8 cellular contexts compared by ENCODE assay signal in the genomic region with DNA sequence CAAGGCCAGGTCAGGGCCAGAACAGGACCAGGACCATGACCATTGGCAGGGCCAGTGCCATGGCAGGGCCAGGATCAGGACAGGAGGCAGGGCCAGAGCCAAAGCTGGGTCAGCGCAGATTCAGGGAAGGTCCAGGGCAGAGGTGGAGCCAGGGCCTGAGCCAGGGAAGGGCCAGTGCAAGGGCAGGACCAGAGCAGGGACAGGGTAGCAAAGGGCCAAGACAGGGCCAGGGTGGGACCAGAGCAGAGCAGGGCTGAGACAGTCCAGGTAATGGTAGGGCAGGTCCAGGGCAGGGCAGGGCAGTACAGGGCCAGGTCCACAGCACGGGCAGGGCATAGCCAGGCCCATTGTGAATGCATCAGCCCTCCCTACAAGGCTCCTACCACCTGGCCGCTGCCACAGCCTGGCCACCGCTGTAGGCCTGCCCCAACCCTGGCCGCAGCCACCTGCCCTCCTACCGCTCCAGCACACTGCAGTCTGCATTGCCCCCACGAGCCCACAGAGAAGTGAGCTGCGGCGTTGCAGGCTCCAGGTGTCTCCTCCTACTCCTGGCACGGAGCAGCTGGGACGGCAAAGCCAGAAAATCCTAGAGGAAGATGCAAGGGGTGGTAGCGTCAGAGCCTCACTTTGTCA.
DNase-seq lines count a peak whose midpoint lies in the region; ATAC-seq, FAIRE-seq and TF ChIP-seq lines count a peak whose summit lies in the region.
"Not testable (repeated sequence)": the region's sequence is repeated elsewhere in the genome, so short reads cannot be mapped to it uniquely, and the experiment has no call there.

No MANE protein-coding gene starts in this region.

- TF ChIP-seq CTCF in MCF 10A (IDR thresholded peaks at IDR 0.05; ENCODE audit: unreplicated experiment); sigmoid colon (IDR thresholded peaks at IDR 0.05): not testable (repeated sequence)

- not testable (repeated sequence) for H3K4me3 ChIP-seq in naive thymus-derived CD4-positive, alpha-beta T cell (ENCODE audit: low read length); sigmoid colon

- POLR2A ChIA-PET in MCF 10A (lab: Yijun Ruan, JAX); naive thymus-derived CD4-positive, alpha-beta T cell (lab: Charles Lee): not testable (repeated sequence)

- H3K27ac ChIP-seq in naive thymus-derived CD4-positive, alpha-beta T cell (ENCODE audit: low read depth, low read length); sigmoid colon: not testable (repeated sequence)

- CTCF ChIA-PET in MCF 10A (lab: Yijun Ruan, JAX); naive thymus-derived CD4-positive, alpha-beta T cell (lab: Charles Lee): not testable (repeated sequence)

- H3K9me3 ChIP-seq in naive thymus-derived CD4-positive, alpha-beta T cell (ENCODE audit: control insufficient read depth in 2 of 3, low read length in 3 of 3); sigmoid colon: not testable (repeated sequence)

- H3K4me1 Mint-ChIP-seq in activated CD4-positive, alpha-beta T cell treated with anti-CD3 and anti-CD28 coated beads, Interleukin-2, amount 10 ng/mL, durations not matched to agents 24 days and 14 days; MCF 10A (ENCODE audit: insufficient read depth, unreplicated experiment); naive thymus-derived CD4-positive, alpha-beta T cell: not testable (repeated sequence)

- ATAC-seq in esophagus mucosa = peak; percentile 30
- peak; percentile 25 for ATAC-seq in naive thymus-derived CD4-positive, alpha-beta T cell

- intact Hi-C loops in activated CD4-positive, alpha-beta T cell treated with anti-CD3 and anti-CD28 coated beads, Interleukin-2, amount 10 ng/mL, durations not matched to agents 24 days and 14 days (cut with micrococcal nuclease); MCF 10A (cut with micrococcal nuclease); naive thymus-derived CD4-positive, alpha-beta T cell (cut with micrococcal nuclease); sigmoid colon (cut with DNase I): not testable (repeated sequence)

- WGBS in sigmoid colon, 2 donors = 96 to 97% methylated on average over 12 of the region's 12 CpGs

- TF ChIP-seq EP300 in sigmoid colon (IDR thresholded peaks at IDR 0.05) = not testable (repeated sequence)

- not testable (repeated sequence) for H3K36me3 ChIP-seq in naive thymus-derived CD4-positive, alpha-beta T cell (ENCODE audit: control insufficient read depth in 2 of 3, insufficient read depth in 3 of 3, low read length in 3 of 3); sigmoid colon

- not testable (repeated sequence) for H3K27me3 ChIP-seq in naive thymus-derived CD4-positive, alpha-beta T cell (ENCODE audit: control insufficient read depth in 2 of 2, insufficient read depth in 2 of 2, low read length in 2 of 2); sigmoid colon

- H3K27me3 Mint-ChIP-seq in activated CD4-positive, alpha-beta T cell treated with anti-CD3 and anti-CD28 coated beads, Interleukin-2, amount 10 ng/mL, durations not matched to agents 24 days and 14 days; MCF 10A (ENCODE audit: insufficient read depth, unreplicated experiment); naive thymus-derived CD4-positive, alpha-beta T cell: not testable (repeated sequence)

- FAIRE-seq in GM12891 (lab: Jason Lieb, UNC) = peak; percentile 43
- FAIRE-seq in urothelium cell line (lab: Jason Lieb, UNC) = peak; percentile 52

- H3K4me1 ChIP-seq in naive thymus-derived CD4-positive, alpha-beta T cell (ENCODE audit: control insufficient read depth in 2 of 2, insufficient read depth in 2 of 2, low read length in 2 of 2) = not testable (repeated sequence)
- H3K4me1 ChIP-seq in sigmoid colon = peaks cover 0 to 36% (median 34%) of the 10 kb centered on the region in 4 donors

- not testable (repeated sequence) for H3K9me3 Mint-ChIP-seq in activated CD4-positive, alpha-beta T cell treated with anti-CD3 and anti-CD28 coated beads, Interleukin-2, amount 10 ng/mL, durations not matched to agents 24 days and 14 days; MCF 10A (ENCODE audit: unreplicated experiment); naive thymus-derived CD4-positive, alpha-beta T cell

- DNase-seq in GM12891 (ENCODE audit: insufficient read length, low spot score); MCF 10A (ENCODE audit: unreplicated experiment); naive thymus-derived CD4-positive, alpha-beta T cell; urothelium cell line (ENCODE audit: low spot score): not testable (repeated sequence)
- peak; percentile 39 for DNase-seq in activated CD4-positive, alpha-beta T cell treated with anti-CD3 and anti-CD28 coated beads, Interleukin-2, amount 10 ng/mL, durations not matched to agents 24 days and 14 days
- DNase-seq in islet precursor cell (peak; percentile 48), sigmoid colon (peak; percentile 55)

- TF ChIP-seq POLR2A in GM12891 (IDR thresholded peaks at IDR 0.05; ENCODE audit: low read depth, low read length); sigmoid colon (IDR thresholded peaks at IDR 0.05): not testable (repeated sequence)

- not testable (repeated sequence) for BruUV-seq in MCF 10A (replicated peaks; lab: Mats Ljungman, UMichigan)

- H3K36me3 Mint-ChIP-seq in activated CD4-positive, alpha-beta T cell treated with anti-CD3 and anti-CD28 coated beads, Interleukin-2, amount 10 ng/mL, durations not matched to agents 24 days and 14 days (ENCODE audit: low read depth); MCF 10A (ENCODE audit: insufficient read depth, unreplicated experiment); naive thymus-derived CD4-positive, alpha-beta T cell: not testable (repeated sequence)

- not testable (repeated sequence) for H3K27ac Mint-ChIP-seq in activated CD4-positive, alpha-beta T cell treated with anti-CD3 and anti-CD28 coated beads, Interleukin-2, amount 10 ng/mL, durations not matched to agents 24 days and 14 days; naive thymus-derived CD4-positive, alpha-beta T cell
- H3K27ac Mint-ChIP-seq in MCF 10A (ENCODE audit: low read depth, unreplicated experiment) = peak overlapping the region; percentile 92

- not testable (repeated sequence) for H3K4me3 Mint-ChIP-seq in activated CD4-positive, alpha-beta T cell treated with anti-CD3 and anti-CD28 coated beads, Interleukin-2, amount 10 ng/mL, durations not matched to agents 24 days and 14 days; MCF 10A (ENCODE audit: unreplicated experiment); naive thymus-derived CD4-positive, alpha-beta T cell
